8 cellular contexts compared by ENCODE assay signal in the genomic region with DNA sequence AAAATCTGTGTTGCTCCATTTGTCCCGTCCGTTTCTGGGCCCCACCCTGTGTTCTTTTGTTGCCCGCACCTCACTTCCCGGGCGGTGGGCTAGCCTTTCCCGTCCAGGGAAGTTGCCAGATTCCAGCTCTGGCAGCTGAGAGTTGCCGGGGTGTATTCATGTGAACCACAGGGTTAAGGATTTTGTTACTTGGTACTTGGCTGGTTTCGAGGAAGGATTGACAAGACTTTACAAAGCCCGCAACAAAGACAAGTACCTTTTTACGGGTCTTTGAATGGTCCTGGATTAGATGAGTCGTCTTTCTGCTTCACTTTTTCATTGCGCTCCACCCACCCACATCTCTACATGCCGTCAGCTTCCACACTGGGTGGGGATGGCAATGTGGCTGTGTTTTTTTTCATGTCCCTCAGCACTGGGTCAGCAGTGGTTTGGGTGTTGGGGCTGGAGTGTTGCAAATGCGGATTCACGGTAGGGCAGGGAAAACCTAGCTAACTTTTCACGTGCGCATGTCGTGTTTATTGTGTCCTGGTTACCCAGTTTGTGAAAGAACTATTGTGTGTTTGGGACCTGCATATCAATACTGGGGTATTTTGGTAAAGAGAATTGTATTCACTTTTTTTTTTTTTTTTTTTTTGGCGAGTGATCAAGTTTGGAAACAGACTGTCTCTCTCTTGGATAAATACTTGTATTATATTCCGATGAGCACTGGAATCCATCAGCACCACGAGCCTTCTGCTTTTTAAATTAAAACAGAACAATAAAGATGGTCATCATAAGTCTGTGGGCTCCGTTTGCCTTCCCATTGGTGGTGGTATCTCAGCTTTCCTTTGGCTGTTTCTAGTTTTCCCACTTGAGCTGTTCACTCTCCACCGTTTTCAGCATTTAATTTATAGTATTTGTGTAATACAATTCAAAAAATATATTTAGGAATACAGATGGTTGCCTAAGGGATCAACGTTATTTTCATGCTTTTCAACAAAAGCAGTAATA. TPM values are rescaled to one million over a fixed set of nuclear protein-coding genes. Genes with fewer than 3 reads are reported as not detected.
DNase-seq lines count a peak whose midpoint lies in the region; ATAC-seq, FAIRE-seq and TF ChIP-seq lines count a peak whose summit lies in the region.

No MANE protein-coding gene starts in this region.

- H3K36me3 Mint-ChIP-seq in HFFc6 (ENCODE audit: low read depth) = no peaks in the 10 kb centered on the region

- H3K27me3 Mint-ChIP-seq in HFFc6 (ENCODE audit: insufficient read depth) = no peaks in the 10 kb centered on the region; the same call in 1 of the 2 replicates

- DNase-seq in HFFc6 (no peak), fibroblast of villous mesenchyme (ENCODE audit: low read depth) (peak; percentile 23), pons (ENCODE audit: low spot score) (peak; percentile 88), RCC 7860 (ENCODE audit: low spot score) (no peak), SIG-M5 treated with dmso at 0.1 percent for 504 hours (lab: John Stamatoyannopoulos, UW; ENCODE audit: unreplicated experiment) (no peak)
- DNase-seq in activated CD8-positive, alpha-beta memory T cell treated with anti-CD3 and anti-CD28 coated beads, Interleukin-2, amount 50 U/mL, for 48 hours = peak; percentile 70

- H3K4me3 ChIP-seq in fibroblast of villous mesenchyme (ENCODE audit: low read depth, low read length) = peak overlapping the region; percentile 81

- peak overlapping the region; percentile 77 for H3K27ac Mint-ChIP-seq in HFFc6

- TF ChIP-seq CTCF in HFFc6 (IDR thresholded peaks at IDR 0.05) = no peak
- no peak for TF ChIP-seq CTCF in fibroblast of villous mesenchyme (IDR thresholded peaks at IDR 0.05; ENCODE audit: insufficient read depth, low read depth, low read length)

- peak overlapping the region; percentile 93 for H3K4me3 Mint-ChIP-seq in HFFc6

- ATAC-seq in GM21737 (IDR thresholded peaks at IDR 0.05; ENCODE audit: unreplicated experiment) (no peak), HG03342 (IDR thresholded peaks at IDR 0.05; ENCODE audit: unreplicated experiment) (no peak)

- peaks cover 15% of the 10 kb centered on the region for H3K4me1 Mint-ChIP-seq in HFFc6 (ENCODE audit: low read depth)

- FAIRE-seq in RCC 7860 (lab: Jason Lieb, UNC) = no peak

- peaks cover 15% of the 10 kb centered on the region for H3K9me3 Mint-ChIP-seq in HFFc6

RNA-seq across cellular contexts. Expression of a gene that starts 1.2 kb away (rescaled TPM):
- 10 to 100 TPM in 2 of 6 experiments, 1 to 10 TPM in 4; 6.8 to 11.9 (median 9.2) TPM for total RNA-seq in HFFc6 (2021; fragmentation: NEBNext Ultra II Directional; extraction: Animal tissue kit (Norgen Biotek cat#: 25700))
- 14.2 and 14.7 TPM in 2 replicates for total RNA-seq in fibroblast of villous mesenchyme

Comparison
In these comparisons a context has a peak if more than half of its experiments do, and no peak if none do; other contexts are left out.
1. DNase-seq: peak in activated CD8-positive, alpha-beta memory T cell treated with anti-CD3 and anti-CD28 coated beads, Interleukin-2, amount 50 U/mL, for 48 hours (single experiment), fibroblast of villous mesenchyme (single experiment) and pons (single experiment); none in HFFc6 (single experiment), RCC 7860 (single experiment) and SIG-M5 treated with dmso at 0.1 percent for 504 hours (single experiment).